In genomic region chr5:126777257-126777973, GRCh38 we compare ENCODE assay signal across 8 cellular contexts. TPM values are rescaled to one million over a fixed set of nuclear protein-coding genes. Genes with fewer than 3 reads are reported as not detected.
A peak's percentile ranks its signal among the peaks of the same experiment; 100 is the strongest.
DNase-seq lines count a peak whose midpoint lies in the region; ATAC-seq and TF ChIP-seq lines count a peak whose summit lies in the region.

No MANE protein-coding gene starts in this region.

- H3K27me3 ChIP-seq in right cardiac atrium (ENCODE audit: control insufficient read depth, insufficient read depth): no peaks in the 10 kb centered on the region
- H3K27me3 ChIP-seq in prostate gland (replicated peaks; ENCODE audit: insufficient read depth): no peaks in the 10 kb centered on the region
- H3K27me3 ChIP-seq in uterus: no peaks in the 10 kb centered on the region

- TF ChIP-seq CTCF in prostate gland (IDR thresholded peaks at IDR 0.05): peak in 3 of 4 experiments; percentile 6 to 27 (median 8)
- peak in 1 of 4 experiments; percentile 8 for TF ChIP-seq CTCF in uterus (IDR thresholded peaks at IDR 0.05)

- TF ChIP-seq POLR2A in prostate gland (IDR thresholded peaks at IDR 0.05) (no peak), uterus (IDR thresholded peaks at IDR 0.05) (no peak)

- peak overlapping the region; percentile 89 for H3K4me3 ChIP-seq in right cardiac atrium (ENCODE audit: low read length)
- peak overlapping the region; percentile 44 to 68 for H3K4me3 ChIP-seq in prostate gland
- peak overlapping the region; percentile 70 to 76 for H3K4me3 ChIP-seq in uterus

- H3K9me3 ChIP-seq in right cardiac atrium (ENCODE audit: control insufficient read depth, low read length) (no peaks in the 10 kb centered on the region), prostate gland (no peaks in the 10 kb centered on the region), uterus (no peaks in the 10 kb centered on the region)

- in situ Hi-C loops in ACHN (cut with HindIII; ENCODE audit: low pct_ligation_motif_present, low pct_unique_long_range_greater_than_20kb, low sequenced_read_pairs): no loop called here

- H3K27ac ChIP-seq in right cardiac atrium (ENCODE audit: low read length) (peak overlapping the region; percentile 8), prostate gland (peak overlapping the region; percentile 79 to 86), uterus (peak overlapping the region; percentile 88 to 96)

- under 1% methylated on average over 93 of the region's 93 CpGs for WGBS in right cardiac atrium
- under 1% methylated on average over 70 of the region's 93 CpGs for WGBS in prostate gland

- DNase-seq in ACHN (peak; percentile 51), SW480 (ENCODE audit: low spot score) (peak; percentile 75), amniotic stem cell (lab: John Stamatoyannopoulos, UW) (peak; percentile 6), right cardiac atrium (peak; percentile 51 to 81 (median 78)), prostate gland (ENCODE audit: low spot score) (peak; percentile 46), uterus (peak; percentile 33 to 41)

- intact Hi-C loops in right cardiac atrium (cut with DNase I): loop anchor here in 1 of 4 donors (5.0 kb wide), 1 partner anchor 100 kb away; no protein-coding TSS in a partner anchor
- intact Hi-C loops in prostate gland (cut with DNase I): no loop called here
- intact Hi-C loops in uterus (cut with DNase I; ENCODE audit: low total_unique reads): no loop called here

- H3K4me1 ChIP-seq in right cardiac atrium (ENCODE audit: control insufficient read depth, insufficient read depth, low read length) (no peaks in the 10 kb centered on the region), prostate gland (replicated peaks) (no peaks in the 10 kb centered on the region), uterus (no peaks in the 10 kb centered on the region)

- ATAC-seq in GM18502 (IDR thresholded peaks at IDR 0.05; ENCODE audit: poor library complexity, unreplicated experiment) (peak; percentile 13), HG03457 (IDR thresholded peaks at IDR 0.05; ENCODE audit: unreplicated experiment) (peak; percentile 0), right cardiac atrium (peak; percentile 21 to 34)

- H3K36me3 ChIP-seq in prostate gland: no peaks in the 10 kb centered on the region
- H3K36me3 ChIP-seq in uterus: no peaks in the 10 kb centered on the region

RNA-seq across cellular contexts. Expression of gene LMNB1, which starts 0.5 kb away (rescaled TPM):
- 1 to 10 TPM; 1.2 to 3.6 (median 2.4) TPM for total RNA-seq in right cardiac atrium
- polyA plus RNA-seq in right cardiac atrium: 0.43 TPM
- total RNA-seq in prostate gland: 10 to 100 TPM; 11.5 to 12.2 TPM
- total RNA-seq in uterus: 10 to 100 TPM in 1 of 4 donors, 1 to 10 TPM in 1, under 1 TPM in 2; 0.29 to 66.7 (median 3.6) TPM

Comparison
In these comparisons a context has a peak if more than half of its experiments do, and no peak if none do; other contexts are left out.
1. Peak in every context shown above with its lines: DNase-seq, ATAC-seq, H3K4me3 ChIP-seq and H3K27ac ChIP-seq.
2. DNase-seq: peak in every context shown above with its lines; median percentile 78 in right cardiac atrium; 75 in SW480; 51 in ACHN; 46 in prostate gland; 37 in uterus; 6 in amniotic stem cell.
3. H3K27ac ChIP-seq: peak in every context shown above with its lines; median percentile 92 in uterus; 82 in prostate gland; 8 in right cardiac atrium.